Comparison of ENCODE assay signal across 26 cellular contexts in the genomic region with DNA sequence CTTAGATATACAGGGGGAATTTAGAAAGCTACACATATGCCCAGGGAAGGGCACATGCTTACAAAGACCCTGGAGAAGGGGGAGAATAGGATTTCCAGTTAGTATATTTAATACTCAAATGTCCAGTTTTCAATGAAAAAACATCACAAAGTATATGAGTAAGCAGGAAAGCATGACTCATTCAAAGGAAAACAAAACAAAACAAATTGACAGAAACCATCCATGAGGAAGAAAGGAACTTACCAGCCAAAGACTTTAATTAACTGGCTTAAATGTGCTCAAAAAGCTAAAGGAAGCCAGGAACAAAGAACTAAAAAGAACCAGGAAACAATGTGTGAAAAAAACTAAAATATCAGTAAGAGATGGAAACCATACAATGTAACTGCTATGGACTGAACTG.
A peak's percentile ranks its signal among the peaks of the same experiment; 100 is the strongest.
DNase-seq lines count a peak whose midpoint lies in the region; ATAC-seq, FAIRE-seq and TF ChIP-seq lines count a peak whose summit lies in the region.
"Had no signal": no experiment of that assay in that cellular context is flagged by ENCODE, and none has a peak within 500 bp of the region (broad histone marks: within the 10 kb centered on the region; RNA-seq: fewer than 3 reads in every experiment).

No MANE protein-coding gene starts in this region.

- peak; percentile 95 for FAIRE-seq in H54 (lab: Jason Lieb, UNC)
- FAIRE-seq: D721Med, GM12878 had no signal

- DNase-seq in H54 (ENCODE audit: insufficient read length, low spot score) (no peak), adipocyte (ENCODE audit: low read depth) (peak; percentile 65), epithelial cell of esophagus (ENCODE audit: low read depth) (peak; percentile 33), osteocyte (ENCODE audit: extremely low spot score, unreplicated experiment) (no peak), NAMALWA (ENCODE audit: low spot score) (no peak), NOMO-1 (lab: John Stamatoyannopoulos, UW; ENCODE audit: unreplicated experiment in 2 of 2) (no peak)
- DNase-seq: activated CD4-positive, CD25-positive, alpha-beta regulatory T cell treated with anti-CD3 and anti-CD28 coated beads, Interleukin-2, amount 50 U/mL, for 72 hours; activated naive CD4-positive, alpha-beta T cell treated with anti-CD3 and anti-CD28 coated beads, Interleukin-2, amount 50 U/mL, for 16 hours; activated T-cell treated with anti-CD3 and anti-CD28 coated beads, Interleukin-2, amount 50 U/mL, for 72 hours; dorsolateral prefrontal cortex; esophagus squamous epithelium; head of caudate nucleus; immature natural killer cell; naive B cell; NCI-H1436; NCI-H2171; ovary; stimulated activated naive CD4-positive, alpha-beta T cell; T1000 had no signal

- no peak overlapping the region for H3K4me3 Mint-ChIP-seq in osteocyte (ENCODE audit: unreplicated experiment)
- H3K4me3 Mint-ChIP-seq: activated T-cell treated with anti-CD3 and anti-CD28 coated beads, Interleukin-2, amount 50 U/mL, for 72 hours; brain; immature natural killer cell; naive B cell had no signal

- TF ChIP-seq POLR2A in H54 (IDR thresholded peaks at IDR 0.05; ENCODE audit: low read depth, low read length), result no peak

- H3K36me3 Mint-ChIP-seq in osteocyte (ENCODE audit: unreplicated experiment), result no peaks in the 10 kb centered on the region
- H3K36me3 Mint-ChIP-seq: brain, immature natural killer cell, naive B cell had no signal

- peaks cover 31% of the 10 kb centered on the region for H3K4me1 Mint-ChIP-seq in osteocyte (ENCODE audit: unreplicated experiment)
- H3K4me1 Mint-ChIP-seq: immature natural killer cell, naive B cell had no signal

- peaks cover 3% of the 10 kb centered on the region for H3K4me1 ChIP-seq in adipocyte (ENCODE audit: control insufficient read depth, insufficient read depth, low read length)
- H3K4me1 ChIP-seq: esophagus squamous epithelium, tibial nerve had no signal

- no peaks in the 10 kb centered on the region for H3K9me3 ChIP-seq in adipocyte (ENCODE audit: control insufficient read depth, low read length)
- H3K9me3 ChIP-seq: esophagus squamous epithelium, ovary had no signal

- H3K9ac ChIP-seq in adipocyte (ENCODE audit: low read length), result no peak overlapping the region

- no peaks in the 10 kb centered on the region for H3K27me3 Mint-ChIP-seq in osteocyte (ENCODE audit: unreplicated experiment)
- H3K27me3 Mint-ChIP-seq: naive B cell had no signal

- H3K9me3 Mint-ChIP-seq in osteocyte (ENCODE audit: unreplicated experiment), result peaks cover 6% of the 10 kb centered on the region

- ATAC-seq in GM19035 (IDR thresholded peaks at IDR 0.05; ENCODE audit: unreplicated experiment), result no peak
- ATAC-seq: activated T-cell treated with anti-CD3 and anti-CD28 coated beads, Interleukin-2, amount 50 U/mL, for 72 hours; GM12878; sciatic nerve had no signal

- H3K36me3 ChIP-seq in adipocyte (ENCODE audit: control insufficient read depth, insufficient read depth, low read length, severe bottlenecking), result no peaks in the 10 kb centered on the region
- H3K36me3 ChIP-seq: esophagus squamous epithelium, ovary, tibial nerve had no signal

- H3K4me3 ChIP-seq in adipocyte (ENCODE audit: low read length) (no peak overlapping the region), epithelial cell of esophagus (ENCODE audit: low read length) (no peak overlapping the region)
- H3K4me3 ChIP-seq: dorsolateral prefrontal cortex, esophagus squamous epithelium, GM12878, lung, ovary, tibial nerve had no signal

- H3K27ac Mint-ChIP-seq in osteocyte (ENCODE audit: unreplicated experiment), result peak overlapping the region; percentile 60
- H3K27ac Mint-ChIP-seq: activated T-cell treated with anti-CD3 and anti-CD28 coated beads, Interleukin-2, amount 50 U/mL, for 72 hours; brain; immature natural killer cell; naive B cell had no signal

- no peaks in the 10 kb centered on the region for H3K27me3 ChIP-seq in adipocyte (replicated peaks; ENCODE audit: control insufficient read depth, insufficient read depth, low read length)
- H3K27me3 ChIP-seq: dorsolateral prefrontal cortex, esophagus squamous epithelium, ovary, tibial nerve had no signal

- no peak for TF ChIP-seq CTCF in epithelial cell of esophagus (IDR thresholded peaks at IDR 0.05; ENCODE audit: insufficient read depth, low read depth, low read length, missing control alignments)
- TF ChIP-seq CTCF in osteocyte (IDR thresholded peaks at IDR 0.05), result no peak

Comparison
In these comparisons a context has a peak if more than half of its experiments do, and no peak if none do; other contexts are left out.
1. DNase-seq: peak in adipocyte (single experiment) and epithelial cell of esophagus (single experiment); none in H54 (single experiment), osteocyte (single experiment), NAMALWA (single experiment) and NOMO-1 (0 of 2).